In the genomic region with DNA sequence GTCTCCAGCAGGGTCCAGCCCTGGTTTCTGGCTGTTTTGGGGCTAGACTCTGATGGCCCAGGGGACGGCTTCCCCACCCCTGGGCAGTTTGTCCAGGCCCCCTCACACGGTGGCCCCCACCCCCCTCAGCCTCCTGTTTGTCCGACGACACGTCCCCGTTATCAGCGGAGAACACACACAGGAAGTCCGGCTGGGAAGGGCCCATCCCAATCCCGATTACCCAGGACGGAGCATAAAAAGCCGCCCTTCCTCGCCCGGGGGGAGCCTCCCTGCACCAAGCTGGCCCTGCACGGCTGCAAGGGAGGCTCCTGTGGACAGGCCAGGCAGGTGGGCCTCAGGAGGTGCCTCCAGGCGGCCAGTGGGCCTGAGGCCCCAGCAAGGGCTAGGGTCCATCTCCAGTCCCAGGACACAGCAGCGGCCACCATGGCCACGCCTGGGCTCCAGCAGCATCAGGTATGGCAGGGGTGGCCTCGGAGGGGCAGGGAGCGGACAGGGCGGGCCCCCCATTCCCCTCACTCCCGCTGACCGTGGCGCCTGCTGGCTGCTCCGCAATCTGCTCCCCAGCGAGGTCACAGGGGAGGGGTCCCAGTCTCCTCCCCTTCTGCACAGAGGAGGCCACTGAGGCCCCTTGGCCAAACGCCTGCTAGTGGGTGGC, we compare ENCODE assay signal across 9 cellular contexts. TPM values are rescaled to one million over a fixed set of nuclear protein-coding genes. Genes with fewer than 3 reads are reported as not detected.
DNase-seq lines count a peak whose midpoint lies in the region; ATAC-seq and TF ChIP-seq lines count a peak whose summit lies in the region.
"Had no signal": no experiment of that assay in that cellular context is flagged by ENCODE, and none has a peak within 500 bp of the region (broad histone marks: within the 10 kb centered on the region; RNA-seq: fewer than 3 reads in every experiment).

A gene (plus strand): TSS at position 261 of the 655 bp plus-strand sequence. CDS start 5,367 bp downstream, outside the sequence.

- H3K4me1 Mint-ChIP-seq in naive thymus-derived CD8-positive, alpha-beta T cell: peaks cover 8 to 17% (median 16%) of the 10 kb centered on the region in 4 donors

- 54% methylated on average over 15 of the region's 26 CpGs; no CpG with 5 or more reads in 1 of the 2 donors for WGBS in transverse colon (ENCODE audit: low coverage in 1 of 2), 2 donors

- H3K27ac Mint-ChIP-seq in naive thymus-derived CD8-positive, alpha-beta T cell: no peak within 1 kb of the TSS
- H3K27ac Mint-ChIP-seq: activated CD4-positive, alpha-beta T cell treated with anti-CD3 and anti-CD28 coated beads for 36 hours had no signal

- H4K20me1 ChIP-seq in PC-9 (ENCODE audit: insufficient read depth): no peaks in the 10 kb centered on the region

- ATAC-seq in esophagus mucosa (peak; percentile 16), HG03565 (IDR thresholded peaks at IDR 0.05; ENCODE audit: unreplicated experiment) (no peak)
- ATAC-seq in naive thymus-derived CD8-positive, alpha-beta T cell: no peak
- ATAC-seq: activated CD4-positive, alpha-beta T cell treated with anti-CD3 and anti-CD28 coated beads for 36 hours had no signal

- in situ Hi-C loops in transverse colon (cut with MboI; ENCODE audit: low pct_ligation_motif_present in 1 of 4, low pct_unique_long_range_greater_than_20kb in 1 of 4, low sequenced_read_pairs in 3 of 4) (no loop called here), HAP-1 (cut with MboI; ENCODE audit: low sequenced_read_pairs) (no loop called here)

- intact Hi-C loops in PC-9 (cut with micrococcal nuclease; ENCODE audit: unreplicated experiment) (no loop called here), transverse colon (cut with DNase I; ENCODE audit: low total_unique reads) (no loop called here)

- H3F3A ChIP-seq in PC-9 (ENCODE audit: insufficient read depth, low read depth): peaks cover 11% of the 10 kb centered on the region; the same call in 1 of the 2 replicates

- H3K4me3 ChIP-seq in PC-9 (no peak within 1 kb of the TSS), mucosa of rectum (ENCODE audit: low read length in 2 of 2) (peak within 1 kb of the TSS; percentile 6 to 7), transverse colon (peak within 1 kb of the TSS in 3 of 4 donors; percentile 7 to 49 (median 13)), HAP-1 (no peak within 1 kb of the TSS)

- no peaks in the 10 kb centered on the region for H3K4me1 ChIP-seq in PC-9 (replicated peaks; ENCODE audit: insufficient read depth)
- peaks cover 0 to 9% of the 10 kb centered on the region in 2 donors for H3K4me1 ChIP-seq in mucosa of rectum (ENCODE audit: control insufficient read depth in 2 of 2, insufficient read depth in 2 of 2, low read length in 2 of 2)
- H3K4me1 ChIP-seq in transverse colon: peaks cover 4 to 12% (median 6%) of the 10 kb centered on the region in 4 donors
- no peaks in the 10 kb centered on the region for H3K4me1 ChIP-seq in HAP-1

- no peak within 1 kb of the TSS for H2AFZ ChIP-seq in PC-9

- H3K4me2 ChIP-seq in PC-9: no peak within 1 kb of the TSS

- H3K27me3 ChIP-seq in PC-9 (ENCODE audit: insufficient read depth, low read depth) (peaks cover 21% of the 10 kb centered on the region; the same call in 1 of the 2 replicates), mucosa of rectum (ENCODE audit: control insufficient read depth in 2 of 2, insufficient read depth in 2 of 2, low read length in 2 of 2) (peaks cover 27 to 36% of the 10 kb centered on the region in 2 donors), transverse colon (peaks cover 93% of the 10 kb centered on the region), HAP-1 (ENCODE audit: low read depth) (peaks cover 31% of the 10 kb centered on the region)

- H3K36me3 ChIP-seq in PC-9 (ENCODE audit: low read depth) (no peaks in the 10 kb centered on the region), mucosa of rectum (ENCODE audit: control insufficient read depth in 2 of 2, insufficient read depth in 2 of 2, low read length in 2 of 2) (no peaks in the 10 kb centered on the region), transverse colon (no peaks in the 10 kb centered on the region), HAP-1 (replicated peaks) (no peaks in the 10 kb centered on the region)

- DNase-seq in PC-9 (no peak), transverse colon (no peak), HAP-1 (ENCODE audit: low spot score in 2 of 2) (no peak)
- no peak for DNase-seq in naive thymus-derived CD8-positive, alpha-beta T cell
- DNase-seq in stimulated activated naive CD4-positive, alpha-beta T cell (lab: John Stamatoyannopoulos, UW): no peak
- DNase-seq: activated CD4-positive, alpha-beta T cell treated with anti-CD3 and anti-CD28 coated beads for 36 hours had no signal

- POLR2A ChIA-PET in PC-9 (lab: Charles Lee; ENCODE audit: unreplicated experiment): no interaction called here
- POLR2A ChIA-PET in naive thymus-derived CD8-positive, alpha-beta T cell (lab: Charles Lee): no interaction called here

- peak within 1 kb of the TSS in 3 of 10 donors; percentile 2 to 15 (median 12) for H3K4me3 Mint-ChIP-seq in naive thymus-derived CD8-positive, alpha-beta T cell
- H3K4me3 Mint-ChIP-seq: activated CD4-positive, alpha-beta T cell treated with anti-CD3 and anti-CD28 coated beads for 36 hours had no signal

- H3K36me3 Mint-ChIP-seq in naive thymus-derived CD8-positive, alpha-beta T cell: no peaks in the 10 kb centered on the region

- no peaks in the 10 kb centered on the region for H3K79me2 ChIP-seq in PC-9 (ENCODE audit: low read depth)

- no peaks in the 10 kb centered on the region for H3K9me3 Mint-ChIP-seq in naive thymus-derived CD8-positive, alpha-beta T cell

- H3K9ac ChIP-seq in mucosa of rectum (ENCODE audit: low read depth in 1 of 2, low read length in 2 of 2): peak within 1 kb of the TSS in 1 of 2 donors; percentile 6

- no TSS peak for BruUV-seq in PC-9 (replicated peaks; lab: Mats Ljungman, UMichigan)

- peaks cover 3 to 26% (median 7%) of the 10 kb centered on the region in 5 donors for H3K27me3 Mint-ChIP-seq in naive thymus-derived CD8-positive, alpha-beta T cell

- CTCF ChIA-PET in PC-9 (lab: Charles Lee): no interaction called here

- TF ChIP-seq CTCF in PC-9 (conservative IDR thresholded peaks at IDR 0.05): no peak
- TF ChIP-seq CTCF in transverse colon (IDR thresholded peaks at IDR 0.05): no peak

- TF ChIP-seq EP300 in transverse colon (IDR thresholded peaks at IDR 0.05; ENCODE audit: low read depth): peak; percentile 24

- no peaks in the 10 kb centered on the region for H3K9me3 ChIP-seq in PC-9 (ENCODE audit: insufficient read depth, low read depth)
- H3K9me3 ChIP-seq in mucosa of rectum (ENCODE audit: control insufficient read depth in 2 of 2, low read length in 2 of 2): no peaks in the 10 kb centered on the region
- no peaks in the 10 kb centered on the region for H3K9me3 ChIP-seq in transverse colon
- H3K9me3 ChIP-seq in HAP-1: no peaks in the 10 kb centered on the region

- peak; percentile 51 for TF ChIP-seq POLR2A in transverse colon (IDR thresholded peaks at IDR 0.05)

- H3K9me2 ChIP-seq in PC-9 (ENCODE audit: insufficient read depth): no peaks in the 10 kb centered on the region

- H3K27ac ChIP-seq in PC-9 (no peak within 1 kb of the TSS), mucosa of rectum (ENCODE audit: low read depth in 2 of 2, low read length in 2 of 2) (peak within 1 kb of the TSS; percentile 48 to 52), transverse colon (peak within 1 kb of the TSS; percentile 21 to 63 (median 51))

RNA-seq across cellular contexts. Expression of the gene that starts here (rescaled TPM):
- total RNA-seq in PC-9 (2021) (53.1 and 70.7 TPM in 2 replicates), esophagus mucosa (13.0 TPM), transverse colon (10 to 100 TPM; 12.3 to 64.7 (median 33.6) TPM)
- 1 to 10 TPM in 1 of 2 experiments, under 1 TPM in 1; 0.36 to 1.2 TPM for total RNA-seq in naive thymus-derived CD8-positive, alpha-beta T cell
- polyA plus RNA-seq in naive thymus-derived CD8-positive, alpha-beta T cell: under 1 TPM in 2 of 3 donors, not detected in 1; 0.48 to 0.70 TPM

Comparison
In these comparisons a context has a peak if more than half of its experiments do, and no peak if none do; other contexts are left out.
1. H3K4me3 ChIP-seq: peak in mucosa of rectum (2 of 2) and transverse colon (3 of 4); none in PC-9 (single experiment) and HAP-1 (single experiment).